In the genomic region with DNA sequence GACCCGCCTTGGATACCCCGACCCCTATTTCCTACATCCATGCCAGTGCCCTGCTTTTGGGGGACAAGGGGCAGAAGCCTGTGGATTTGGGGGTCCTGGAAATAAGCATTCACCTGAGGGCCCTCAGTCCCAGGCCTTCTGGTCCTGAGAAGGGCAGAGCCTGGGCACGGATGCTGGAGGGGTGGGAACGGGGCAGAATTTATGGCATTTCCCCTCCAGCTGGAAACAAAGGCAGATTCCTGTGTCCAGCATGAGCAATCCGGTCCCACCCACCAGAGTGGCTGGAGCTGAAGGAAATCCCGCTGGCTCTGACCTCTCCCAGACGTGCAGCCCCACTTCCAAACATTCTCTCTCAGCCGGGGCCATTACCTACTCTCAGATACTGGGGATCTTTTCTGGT, we compare ENCODE assay signal across 19 cellular contexts. TPM values are rescaled to one million over a fixed set of nuclear protein-coding genes. Genes with fewer than 3 reads are reported as not detected.
DNase-seq lines count a peak whose midpoint lies in the region; ATAC-seq and TF ChIP-seq lines count a peak whose summit lies in the region.
"Had no signal": no experiment of that assay in that cellular context is flagged by ENCODE, and none has a peak within 500 bp of the region (broad histone marks: within the 10 kb centered on the region; RNA-seq: fewer than 3 reads in every experiment).

No MANE protein-coding gene starts in this region.

- no peaks in the 10 kb centered on the region for H3K27me3 ChIP-seq in upper lobe of right lung
- H3K27me3 ChIP-seq: hepatocyte had no signal

- H3K27ac ChIP-seq in upper lobe of right lung, result peak overlapping the region; percentile 60
- H3K27ac ChIP-seq: hepatocyte had no signal

- ATAC-seq in Right ventricle myocardium superior (ENCODE audit: poor library complexity), result peak; percentile 17
- peak; percentile 29 for ATAC-seq in upper lobe of right lung
- no peak for ATAC-seq in HG03521 (IDR thresholded peaks at IDR 0.05; ENCODE audit: unreplicated experiment)
- ATAC-seq: stimulated activated naive CD8-positive, alpha-beta T cell treated with anti-CD3 and anti-CD28 coated beads, Interleukin-15, amount 100 ng/mL, for 72 hours had no signal

- no peak overlapping the region for H3K4me3 ChIP-seq in cardiac fibroblast (replicated peaks in 1 of 2; ENCODE audit: low read depth in 2 of 2, low read length in 2 of 2)
- H3K4me3 ChIP-seq in upper lobe of right lung, result no peak overlapping the region
- H3K4me3 ChIP-seq: hepatocyte had no signal

- no peaks in the 10 kb centered on the region for H3K4me1 Mint-ChIP-seq in activated T-cell treated with anti-CD3 and anti-CD28 coated beads, Interleukin-2, amount 50 U/mL, for 24 hours (ENCODE audit: low read depth)
- H3K4me1 Mint-ChIP-seq: B cell had no signal

- TF ChIP-seq CTCF in cardiac fibroblast (IDR thresholded peaks at IDR 0.05; ENCODE audit: low read depth, low read length) (no peak), upper lobe of right lung (IDR thresholded peaks at IDR 0.05) (no peak)

- DNase-seq in cardiac fibroblast (ENCODE audit: low read depth in 2 of 2) (peak; percentile 64 to 76), Right ventricle myocardium superior (peak; percentile 63), mesenteric fat pad (ENCODE audit: low spot score) (peak; percentile 80), upper lobe of right lung (peak; percentile 43), putamen (ENCODE audit: low spot score) (no peak)
- DNase-seq in activated T-cell treated with anti-CD3 and anti-CD28 coated beads, Interleukin-2, amount 50 U/mL, for 24 hours, result no peak
- DNase-seq: Calu3; erythroblast; H9; kidney glomerular epithelial cell; NCI-H146; stimulated activated naive CD8-positive, alpha-beta T cell treated with anti-CD3 and anti-CD28 coated beads, Interleukin-15, amount 100 ng/mL, for 72 hours had no signal

- H3K4me1 ChIP-seq in upper lobe of right lung, result peaks cover 17% of the 10 kb centered on the region

- no peaks in the 10 kb centered on the region for H3K9me3 Mint-ChIP-seq in activated T-cell treated with anti-CD3 and anti-CD28 coated beads, Interleukin-2, amount 50 U/mL, for 24 hours
- H3K9me3 Mint-ChIP-seq: activated T-helper 2 cell treated with anti-CD3 and anti-CD28 coated beads, Interferon-gamma antibody, Interleukin-2, Interleukin-4, amounts not matched to agents 10 μg/mL and 5 μg/mL and 100 μg/mL, durations not matched to agents 14 hours and 24 hours and 36 hours; H9; stimulated activated naive CD8-positive, alpha-beta T cell treated with anti-CD3 and anti-CD28 coated beads, Interleukin-15, amount 100 ng/mL, for 72 hours; T-helper 1 cell treated with Interleukin-12 subunit alpha and Interleukin-12 subunit beta and Interleukin-4 antibody, amounts not matched to agents 30 μg/mL and 1 μg/mL, for 36 hours had no signal

- no peaks in the 10 kb centered on the region for H3K9me3 ChIP-seq in upper lobe of right lung

- H3K36me3 ChIP-seq in upper lobe of right lung, result no peaks in the 10 kb centered on the region

- H3K27me3 Mint-ChIP-seq in activated T-cell treated with anti-CD3 and anti-CD28 coated beads, Interleukin-2, amount 50 U/mL, for 24 hours, result no peaks in the 10 kb centered on the region

- no peaks in the 10 kb centered on the region for H3K36me3 Mint-ChIP-seq in activated T-cell treated with anti-CD3 and anti-CD28 coated beads, Interleukin-2, amount 50 U/mL, for 24 hours (ENCODE audit: low read depth)

- no peak overlapping the region for H3K27ac Mint-ChIP-seq in activated T-cell treated with anti-CD3 and anti-CD28 coated beads, Interleukin-2, amount 50 U/mL, for 24 hours
- H3K27ac Mint-ChIP-seq: activated T-helper 2 cell treated with anti-CD3 and anti-CD28 coated beads, Interferon-gamma antibody, Interleukin-2, Interleukin-4, amounts not matched to agents 10 μg/mL and 5 μg/mL and 100 μg/mL, durations not matched to agents 14 hours and 24 hours and 36 hours; H9; stimulated activated naive CD8-positive, alpha-beta T cell treated with anti-CD3 and anti-CD28 coated beads, Interleukin-15, amount 100 ng/mL, for 72 hours; T-helper 1 cell treated with Interleukin-12 subunit alpha and Interleukin-12 subunit beta and Interleukin-4 antibody, amounts not matched to agents 30 μg/mL and 1 μg/mL, for 36 hours had no signal

- intact Hi-C loops in Right ventricle myocardium superior (cut with DNase I) (no loop called here), upper lobe of right lung (cut with DNase I) (no loop called here)

- no peak overlapping the region for H3K4me3 Mint-ChIP-seq in activated T-cell treated with anti-CD3 and anti-CD28 coated beads, Interleukin-2, amount 50 U/mL, for 24 hours
- H3K4me3 Mint-ChIP-seq: B cell; H9; stimulated activated naive CD8-positive, alpha-beta T cell treated with anti-CD3 and anti-CD28 coated beads, Interleukin-15, amount 100 ng/mL, for 72 hours; T-helper 1 cell treated with Interleukin-12 subunit alpha and Interleukin-12 subunit beta and Interleukin-4 antibody, amounts not matched to agents 30 μg/mL and 1 μg/mL, for 36 hours had no signal

RNA-seq across cellular contexts. Expression of a gene that starts 9.3 kb away (rescaled TPM):
- not detected for total RNA-seq in Right ventricle myocardium superior
- not detected for total RNA-seq in mesenteric fat pad
- not detected for total RNA-seq in upper lobe of right lung
- total RNA-seq: activated T-helper 2 cell treated with anti-CD3 and anti-CD28 coated beads, Interferon-gamma antibody, Interleukin-2, Interleukin-4, amounts not matched to agents 10 μg/mL and 5 μg/mL and 100 μg/mL, durations not matched to agents 14 hours and 24 hours and 36 hours; B cell; Calu3; hepatocyte; HT1080; M059J had no signal

RNA-seq across cellular contexts. Expression of a gene that starts 10.1 kb away (rescaled TPM):
- total RNA-seq in Right ventricle myocardium superior (35.1 TPM), mesenteric fat pad (85.2 TPM), upper lobe of right lung (223 TPM)
- total RNA-seq: activated T-helper 2 cell treated with anti-CD3 and anti-CD28 coated beads, Interferon-gamma antibody, Interleukin-2, Interleukin-4, amounts not matched to agents 10 μg/mL and 5 μg/mL and 100 μg/mL, durations not matched to agents 14 hours and 24 hours and 36 hours; B cell; Calu3; H9 had no signal

RNA-seq across cellular contexts. Expression of a gene that starts 48.7 kb away (rescaled TPM):
- total RNA-seq in Right ventricle myocardium superior (0.30 TPM), mesenteric fat pad (1.3 TPM), upper lobe of right lung (1.5 TPM)
- total RNA-seq: Calu3 had no signal

RNA-seq across cellular contexts. Expression of a gene that starts 54.3 kb away (rescaled TPM):
- total RNA-seq in Right ventricle myocardium superior (9.7 TPM), mesenteric fat pad (40.9 TPM), upper lobe of right lung (33.5 TPM)

Comparison
In these comparisons a context has a peak if more than half of its experiments do, and no peak if none do; other contexts are left out.
1. DNase-seq: peak in cardiac fibroblast (2 of 2), Right ventricle myocardium superior (single experiment), mesenteric fat pad (single experiment) and upper lobe of right lung (single experiment); none in activated T-cell treated with anti-CD3 and anti-CD28 coated beads, Interleukin-2, amount 50 U/mL, for 24 hours (single experiment) and putamen (single experiment).